In the genomic region with DNA sequence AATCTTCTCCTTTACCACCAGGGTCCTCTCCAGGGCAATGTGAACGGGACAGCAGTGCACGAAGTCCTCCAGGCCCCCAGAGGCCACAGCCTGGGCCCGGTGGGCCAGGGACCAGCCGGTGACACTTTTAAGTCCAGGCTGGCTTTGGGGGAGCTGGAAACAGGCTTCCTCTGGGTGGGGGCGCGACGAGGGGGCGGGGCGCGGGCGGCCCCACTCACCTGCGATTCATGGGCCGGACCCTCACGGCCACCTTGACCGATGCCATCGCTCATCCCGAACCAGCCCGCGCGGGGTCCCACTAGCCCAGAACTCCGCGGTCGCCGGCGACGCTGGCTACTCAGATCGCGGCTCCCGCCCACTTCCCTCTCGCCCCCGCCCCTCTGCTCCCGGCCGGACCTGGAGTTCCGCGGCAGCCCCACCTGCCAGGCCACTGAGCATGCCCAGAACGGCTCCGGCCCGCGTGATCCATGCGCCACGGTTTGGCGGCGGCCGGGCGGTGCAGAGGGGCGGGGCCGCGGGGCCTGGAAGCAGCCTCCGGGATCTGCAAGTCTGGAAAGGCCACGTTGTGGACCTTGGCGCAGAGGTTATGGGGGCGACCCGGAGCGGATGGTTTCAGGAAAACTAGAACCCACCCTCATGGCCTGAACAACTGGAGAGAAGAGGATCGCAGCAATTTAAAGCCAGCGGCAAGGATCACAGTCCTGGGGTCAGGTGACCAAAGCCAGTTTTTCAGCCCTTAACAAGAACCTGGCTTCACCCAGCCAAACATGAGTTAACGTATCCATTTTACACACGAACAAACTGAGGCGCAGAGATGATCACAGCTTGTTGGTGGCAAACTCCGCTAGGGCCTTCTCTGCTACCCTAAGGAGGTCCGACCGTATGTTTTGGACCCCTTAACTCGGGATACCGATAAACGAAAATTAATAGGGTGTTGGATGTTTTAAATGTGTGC, we compare ENCODE assay signal across 8 cellular contexts. TPM values are rescaled to one million over a fixed set of nuclear protein-coding genes. Genes with fewer than 3 reads are reported as not detected.
DNase-seq lines count a peak whose midpoint lies in the region; ATAC-seq and TF ChIP-seq lines count a peak whose summit lies in the region.

A gene with protein sequence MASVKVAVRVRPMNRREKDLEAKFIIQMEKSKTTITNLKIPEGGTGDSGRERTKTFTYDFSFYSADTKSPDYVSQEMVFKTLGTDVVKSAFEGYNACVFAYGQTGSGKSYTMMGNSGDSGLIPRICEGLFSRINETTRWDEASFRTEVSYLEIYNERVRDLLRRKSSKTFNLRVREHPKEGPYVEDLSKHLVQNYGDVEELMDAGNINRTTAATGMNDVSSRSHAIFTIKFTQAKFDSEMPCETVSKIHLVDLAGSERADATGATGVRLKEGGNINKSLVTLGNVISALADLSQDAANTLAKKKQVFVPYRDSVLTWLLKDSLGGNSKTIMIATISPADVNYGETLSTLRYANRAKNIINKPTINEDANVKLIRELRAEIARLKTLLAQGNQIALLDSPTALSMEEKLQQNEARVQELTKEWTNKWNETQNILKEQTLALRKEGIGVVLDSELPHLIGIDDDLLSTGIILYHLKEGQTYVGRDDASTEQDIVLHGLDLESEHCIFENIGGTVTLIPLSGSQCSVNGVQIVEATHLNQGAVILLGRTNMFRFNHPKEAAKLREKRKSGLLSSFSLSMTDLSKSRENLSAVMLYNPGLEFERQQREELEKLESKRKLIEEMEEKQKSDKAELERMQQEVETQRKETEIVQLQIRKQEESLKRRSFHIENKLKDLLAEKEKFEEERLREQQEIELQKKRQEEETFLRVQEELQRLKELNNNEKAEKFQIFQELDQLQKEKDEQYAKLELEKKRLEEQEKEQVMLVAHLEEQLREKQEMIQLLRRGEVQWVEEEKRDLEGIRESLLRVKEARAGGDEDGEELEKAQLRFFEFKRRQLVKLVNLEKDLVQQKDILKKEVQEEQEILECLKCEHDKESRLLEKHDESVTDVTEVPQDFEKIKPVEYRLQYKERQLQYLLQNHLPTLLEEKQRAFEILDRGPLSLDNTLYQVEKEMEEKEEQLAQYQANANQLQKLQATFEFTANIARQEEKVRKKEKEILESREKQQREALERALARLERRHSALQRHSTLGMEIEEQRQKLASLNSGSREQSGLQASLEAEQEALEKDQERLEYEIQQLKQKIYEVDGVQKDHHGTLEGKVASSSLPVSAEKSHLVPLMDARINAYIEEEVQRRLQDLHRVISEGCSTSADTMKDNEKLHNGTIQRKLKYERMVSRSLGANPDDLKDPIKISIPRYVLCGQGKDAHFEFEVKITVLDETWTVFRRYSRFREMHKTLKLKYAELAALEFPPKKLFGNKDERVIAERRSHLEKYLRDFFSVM (N-terminal part only) (minus strand): TSS at position 438 of the 955 bp plus-strand sequence. CDS start 173 bp downstream, at position 265.

- H2AFZ ChIP-seq in OCI-LY3 (ENCODE audit: low read depth, low read length) = peak within 1 kb of the TSS; percentile 90

- no peaks in the 10 kb centered on the region for H4K20me1 ChIP-seq in OCI-LY3 (ENCODE audit: insufficient read depth, low read length)

- H3K27ac ChIP-seq in HUES48 (ENCODE audit: low read depth, low read length) = peak within 1 kb of the TSS; percentile 8
- peak within 1 kb of the TSS; percentile 69 for H3K27ac ChIP-seq in OCI-LY3 (ENCODE audit: low read length)
- peak within 1 kb of the TSS; percentile 66 for H3K27ac ChIP-seq in epithelial cell of prostate

- peak within 1 kb of the TSS; percentile 63; the same call in 1 of the 2 replicates for H3K9ac ChIP-seq in HUES48 (ENCODE audit: low read depth, low read length)
- peak within 1 kb of the TSS; percentile 83 for H3K9ac ChIP-seq in OCI-LY3 (ENCODE audit: low read length)
- H3K9ac ChIP-seq in mucosa of stomach (ENCODE audit: low read length) = peak within 1 kb of the TSS; percentile 95

- no peaks in the 10 kb centered on the region for H3K9me3 Mint-ChIP-seq in Calu3 (ENCODE audit: low read depth, unreplicated experiment)

- TF ChIP-seq CTCF in Calu3 (IDR thresholded peaks at IDR 0.05; ENCODE audit: unreplicated experiment) = no peak
- no peak for TF ChIP-seq CTCF in OCI-LY3 (IDR thresholded peaks at IDR 0.05; ENCODE audit: low read depth, low read length)

- CTCF ChIA-PET in Calu3 (lab: Charles Lee) = interaction anchor here (0.6 kb wide), 1 partner anchor 191 kb away, joined by 5 read pairs; no protein-coding TSS in a partner anchor

- H3K4me1 ChIP-seq in HUES48 (ENCODE audit: control insufficient read depth, insufficient read depth, low read length) (peaks cover 15% of the 10 kb centered on the region; the same call in 1 of the 2 replicates), OCI-LY3 (ENCODE audit: low read length) (peaks cover 40% of the 10 kb centered on the region), mucosa of stomach (ENCODE audit: control insufficient read depth, insufficient read depth, low read length) (peaks cover 15% of the 10 kb centered on the region)

- BruUV-seq in Calu3 (replicated peaks; lab: Mats Ljungman, UMichigan) = no TSS peak

- H3K36me3 ChIP-seq in HUES48 (ENCODE audit: control insufficient read depth, insufficient read depth, low read length) (no peaks in the 10 kb centered on the region), OCI-LY3 (replicated peaks; ENCODE audit: low read depth, low read length) (no peaks in the 10 kb centered on the region), mucosa of stomach (ENCODE audit: control insufficient read depth, insufficient read depth, low read length) (no peaks in the 10 kb centered on the region)

- ATAC-seq in GM21423 (IDR thresholded peaks at IDR 0.05; ENCODE audit: unreplicated experiment) = peak; percentile 80

- peak; percentile 81 for DNase-seq in Calu3
- peak; percentile 88 for DNase-seq in activated T-cell treated with anti-CD3 and anti-CD28 coated beads for 48 hours (ENCODE audit: low read depth)
- peak; percentile 60 for DNase-seq in epithelial cell of prostate (ENCODE audit: low read depth, low spot score)
- peak; percentile 68 to 69 for DNase-seq in stimulated activated CD8-positive, alpha-beta memory T cell treated with anti-CD3 and anti-CD28 coated beads, Interleukin-4, amount 100 ng/mL, for 4 hours (ENCODE audit: low read depth in 2 of 2, low spot score in 1 of 2)

- H3K4me3 ChIP-seq in HUES48 (ENCODE audit: low read depth, low read length) = peak within 1 kb of the TSS; percentile 69
- peak within 1 kb of the TSS; percentile 82 for H3K4me3 ChIP-seq in OCI-LY3 (ENCODE audit: low read length)
- H3K4me3 ChIP-seq in mucosa of stomach (ENCODE audit: low read length) = peak within 1 kb of the TSS; percentile 77

- intact Hi-C loops in Calu3 (cut with micrococcal nuclease; ENCODE audit: unreplicated experiment) = no loop called here

- peaks cover 31% of the 10 kb centered on the region for H3K79me2 ChIP-seq in OCI-LY3 (ENCODE audit: low read length)

- H3K27me3 ChIP-seq in HUES48 (ENCODE audit: control insufficient read depth, insufficient read depth, low read length) = no peaks in the 10 kb centered on the region
- no peaks in the 10 kb centered on the region for H3K27me3 ChIP-seq in OCI-LY3 (ENCODE audit: low read depth, low read length)
- H3K27me3 ChIP-seq in mucosa of stomach (ENCODE audit: control insufficient read depth, insufficient read depth, low read length) = no peaks in the 10 kb centered on the region

- H3K4me3 Mint-ChIP-seq in Calu3 (ENCODE audit: low read depth, unreplicated experiment) = peak within 1 kb of the TSS; percentile 69

- no peak within 1 kb of the TSS for H3K27ac Mint-ChIP-seq in Calu3 (ENCODE audit: unreplicated experiment)

- H3K4me2 ChIP-seq in OCI-LY3 (ENCODE audit: low read length) = peak within 1 kb of the TSS; percentile 90

- peaks cover 8% of the 10 kb centered on the region for H3K36me3 Mint-ChIP-seq in Calu3 (ENCODE audit: insufficient read depth, unreplicated experiment)

- no peaks in the 10 kb centered on the region for H3K27me3 Mint-ChIP-seq in Calu3 (ENCODE audit: unreplicated experiment)

- H3K9me3 ChIP-seq in HUES48 (ENCODE audit: control insufficient read depth, insufficient read depth, low read length) (no peaks in the 10 kb centered on the region), OCI-LY3 (ENCODE audit: insufficient read depth, low read length) (no peaks in the 10 kb centered on the region), mucosa of stomach (ENCODE audit: control insufficient read depth, low read length) (no peaks in the 10 kb centered on the region)

- H3K4me1 Mint-ChIP-seq in Calu3 (ENCODE audit: low read depth, unreplicated experiment) = peaks cover 11% of the 10 kb centered on the region

RNA-seq across cellular contexts. Expression of the gene that starts here (rescaled TPM):
- total RNA-seq in Calu3 (2022) = 4.3 TPM in 2 replicates

Comparison
In these comparisons a context has a peak if more than half of its experiments do, and no peak if none do; other contexts are left out.
1. Peak in every context shown above with its lines: DNase-seq, ATAC-seq, H3K4me3 ChIP-seq and H3K27ac ChIP-seq.
2. H3K27ac ChIP-seq: peak in every context shown above with its lines; median percentile 69 in OCI-LY3; 66 in epithelial cell of prostate; 8 in HUES48.